In the genomic region with DNA sequence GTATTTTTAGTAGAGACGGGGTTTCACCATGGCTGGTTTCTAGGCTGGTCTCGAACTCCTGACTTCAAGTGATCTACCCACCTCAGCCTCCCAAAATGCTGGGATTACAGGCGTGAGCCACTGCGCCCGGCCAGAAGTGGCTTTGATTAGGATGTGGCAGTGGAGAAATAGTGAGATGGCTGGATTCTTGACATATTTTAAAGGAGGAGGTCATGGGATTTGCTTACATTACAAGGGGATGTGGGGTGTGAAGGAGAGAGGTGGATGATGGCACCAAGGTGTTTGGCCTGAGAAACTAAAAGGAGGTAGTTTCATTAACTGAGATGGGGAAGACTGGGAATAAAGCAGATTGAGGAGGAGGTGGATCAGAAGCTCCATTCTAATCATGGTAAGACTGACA, we compare ENCODE assay signal across 32 cellular contexts. TPM values are rescaled to one million over a fixed set of nuclear protein-coding genes. Genes with fewer than 3 reads are reported as not detected.
"Had no signal": no experiment of that assay in that cellular context is flagged by ENCODE, and none has a peak within 500 bp of the region (broad histone marks: within the 10 kb centered on the region; RNA-seq: fewer than 3 reads in every experiment).

No MANE protein-coding gene starts in this region.

- H3K27ac ChIP-seq: esophagus muscularis mucosa, foreskin keratinocyte, heart left ventricle, ovary, skin epidermis, thyroid gland, upper lobe of left lung had no signal

- ATAC-seq: activated CD4-positive, alpha-beta T cell treated with anti-CD3 and anti-CD28 coated beads for 36 hours; activated T-cell treated with anti-CD3 and anti-CD28 coated beads, Interleukin-2, amount 50 U/mL, for 4 hours; activated T-helper 17 cell treated with anti-CD3 and anti-CD28 coated beads, Interleukin-2, amount 50 U/mL, for 72 hours; foreskin keratinocyte; heart left ventricle; left ventricle myocardium superior had no signal

- DNase-seq: activated CD4-positive, alpha-beta T cell treated with anti-CD3 and anti-CD28 coated beads for 36 hours; activated CD4-positive, alpha-beta T cell treated with anti-CD3 and anti-CD28 coated beads, Interleukin-2, amount 50 U/mL, for 48 hours; activated CD4-positive, CD25-positive, alpha-beta regulatory T cell; activated CD8-positive, alpha-beta memory T cell treated with anti-CD3 and anti-CD28 coated beads, Interleukin-2, amount 50 U/mL, for 48 hours; activated gamma-delta T cell treated with Interleukin-2 at 50 U/mL for 16 hours; activated naive CD4-positive, alpha-beta T cell treated with anti-CD3 and anti-CD28 coated beads, Interleukin-2, amount 50 U/mL, for 16 hours; activated T-cell treated with anti-CD3 and anti-CD28 coated beads, Interleukin-2, amount 50 U/mL, for 4 hours; amniotic stem cell; dermis blood vessel endothelial cell; effector CD4-positive, alpha-beta T cell; foreskin keratinocyte; heart left ventricle; kidney glomerular epithelial cell; left ventricle myocardium superior; naive B cell; nephron progenitor cell; ovary; stimulated activated CD4-positive, alpha-beta T cell treated with anti-CD3 and anti-CD28 coated beads, Interleukin-12 subunit alpha, Interleukin-12 subunit beta, amount 100 ng/mL, for 4 hours; stimulated activated CD4-positive, alpha-beta T cell treated with anti-CD3 and anti-CD28 coated beads, Interleukin-4, amount 100 ng/mL, for 1 hour; thyroid gland; upper lobe of left lung had no signal

RNA-seq across cellular contexts. Expression of gene LTF, which starts 15.0 kb away (rescaled TPM):
- total RNA-seq: activated CD4-positive, alpha-beta T cell treated with anti-CD3 and anti-CD28 coated beads for 36 hours; activated CD8-positive, alpha-beta memory T cell treated with anti-CD3 and anti-CD28 coated beads for 36 hours; activated T-cell treated with anti-CD3 and anti-CD28 coated beads, Interleukin-2, amount 50 U/mL, for 4 hours; activated T-helper 17 cell treated with anti-CD3 and anti-CD28 coated beads, Interleukin-2, amount 50 U/mL, for 72 hours; foreskin keratinocyte; mesothelial cell of epicardium; T-helper 1 cell treated with Interleukin-12 subunit alpha and Interleukin-12 subunit beta and Interleukin-4 antibody, amounts not matched to agents 30 ng/mL and 1 ng/mL, for 36 hours had no signal

RNA-seq across cellular contexts. Expression of gene RTP3, which starts 18.1 kb away (rescaled TPM):
- total RNA-seq: activated CD4-positive, alpha-beta T cell treated with anti-CD3 and anti-CD28 coated beads for 36 hours; activated CD8-positive, alpha-beta memory T cell treated with anti-CD3 and anti-CD28 coated beads for 36 hours; activated T-cell treated with anti-CD3 and anti-CD28 coated beads, Interleukin-2, amount 50 U/mL, for 4 hours; activated T-helper 17 cell treated with anti-CD3 and anti-CD28 coated beads, Interleukin-2, amount 50 U/mL, for 72 hours; breast epithelium; dermis blood vessel endothelial cell; esophagus muscularis mucosa; foreskin keratinocyte; heart left ventricle; left ventricle myocardium superior; lung microvascular endothelial cell; mesothelial cell of epicardium; ovary; progenitor cell of endocrine pancreas; sciatic nerve; subcutaneous adipose tissue; T-helper 1 cell treated with Interleukin-12 subunit alpha and Interleukin-12 subunit beta and Interleukin-4 antibody, amounts not matched to agents 30 ng/mL and 1 ng/mL, for 36 hours; thyroid gland; upper lobe of left lung had no signal
